ENCODE assay signal across 1 cellular context in the genomic region with DNA sequence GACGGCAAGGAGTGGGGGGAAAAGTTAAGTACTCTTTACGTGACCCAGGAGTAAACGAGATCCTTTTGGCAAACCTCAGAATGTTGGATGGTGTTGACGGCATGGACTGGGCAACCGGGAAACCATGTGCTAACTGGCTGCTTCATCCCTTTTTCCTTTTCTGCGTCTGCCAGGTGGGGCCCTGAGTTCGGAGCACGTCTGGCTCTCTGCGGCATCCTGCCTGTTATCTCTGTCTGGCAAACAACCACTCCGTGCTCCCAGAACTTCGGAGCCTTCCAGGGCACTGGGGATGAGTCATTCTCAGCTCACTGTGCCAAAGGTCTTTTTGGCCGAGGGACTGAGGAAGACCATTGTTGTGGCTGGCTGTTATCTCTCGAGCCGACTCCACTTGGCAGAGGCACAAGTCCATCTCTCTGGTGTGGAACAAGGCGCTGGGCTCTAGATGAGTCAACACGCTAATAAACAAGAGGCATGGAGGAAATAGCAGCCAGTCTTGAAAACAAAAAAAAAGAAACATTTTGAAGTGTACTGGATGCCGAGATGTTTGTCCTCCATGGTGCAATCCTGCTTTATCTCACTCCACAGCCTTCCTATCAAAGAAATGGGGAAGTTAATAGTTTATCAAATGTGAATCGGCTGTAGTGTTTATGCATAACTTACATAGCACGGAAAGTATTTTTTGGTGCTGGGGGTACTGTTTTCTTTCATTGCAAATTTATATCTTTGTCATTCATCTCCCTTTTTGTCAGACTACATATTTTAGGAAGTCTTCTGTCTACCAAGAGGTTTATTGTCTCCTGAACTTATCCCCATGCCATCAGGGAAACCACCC.
TF ChIP-seq lines count a peak whose summit lies in the region.

No MANE protein-coding gene starts in this region.

TF ChIP-seq in HepG2, 621 proteins besides CTCF, POLR2A, EP300 and RAD21 (continued from another document and continues in another):
- TF ChIP-seq, protein P1, sequence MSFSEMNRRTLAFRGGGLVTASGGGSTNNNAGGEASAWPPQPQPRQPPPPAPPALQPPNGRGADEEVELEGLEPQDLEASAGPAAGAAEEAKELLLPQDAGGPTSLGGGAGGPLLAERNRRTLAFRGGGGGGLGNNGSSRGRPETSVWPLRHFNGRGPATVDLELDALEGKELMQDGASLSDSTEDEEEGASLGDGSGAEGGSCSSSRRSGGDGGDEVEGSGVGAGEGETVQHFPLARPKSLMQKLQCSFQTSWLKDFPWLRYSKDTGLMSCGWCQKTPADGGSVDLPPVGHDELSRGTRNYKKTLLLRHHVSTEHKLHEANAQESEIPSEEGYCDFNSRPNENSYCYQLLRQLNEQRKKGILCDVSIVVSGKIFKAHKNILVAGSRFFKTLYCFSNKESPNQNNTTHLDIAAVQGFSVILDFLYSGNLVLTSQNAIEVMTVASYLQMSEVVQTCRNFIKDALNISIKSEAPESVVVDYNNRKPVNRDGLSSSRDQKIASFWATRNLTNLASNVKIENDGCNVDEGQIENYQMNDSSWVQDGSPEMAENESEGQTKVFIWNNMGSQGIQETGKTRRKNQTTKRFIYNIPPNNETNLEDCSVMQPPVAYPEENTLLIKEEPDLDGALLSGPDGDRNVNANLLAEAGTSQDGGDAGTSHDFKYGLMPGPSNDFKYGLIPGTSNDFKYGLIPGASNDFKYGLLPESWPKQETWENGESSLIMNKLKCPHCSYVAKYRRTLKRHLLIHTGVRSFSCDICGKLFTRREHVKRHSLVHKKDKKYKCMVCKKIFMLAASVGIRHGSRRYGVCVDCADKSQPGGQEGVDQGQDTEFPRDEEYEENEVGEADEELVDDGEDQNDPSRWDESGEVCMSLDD (CRISPR knock-in tag; IDR thresholded peaks at IDR 0.05; ENCODE audit: borderline replicate concordance) = no peak; the same call in 1 of the 2 replicates
- TF ChIP-seq TARDBP (CRISPR knock-in tag; IDR thresholded peaks at IDR 0.05) = peak; percentile 98
- peak; percentile 89; the same call in 1 of the 2 replicates for TF ChIP-seq ARNT2 (CRISPR knock-in tag; IDR thresholded peaks at IDR 0.05; ENCODE audit: low read depth)
- TF ChIP-seq, protein P2, sequence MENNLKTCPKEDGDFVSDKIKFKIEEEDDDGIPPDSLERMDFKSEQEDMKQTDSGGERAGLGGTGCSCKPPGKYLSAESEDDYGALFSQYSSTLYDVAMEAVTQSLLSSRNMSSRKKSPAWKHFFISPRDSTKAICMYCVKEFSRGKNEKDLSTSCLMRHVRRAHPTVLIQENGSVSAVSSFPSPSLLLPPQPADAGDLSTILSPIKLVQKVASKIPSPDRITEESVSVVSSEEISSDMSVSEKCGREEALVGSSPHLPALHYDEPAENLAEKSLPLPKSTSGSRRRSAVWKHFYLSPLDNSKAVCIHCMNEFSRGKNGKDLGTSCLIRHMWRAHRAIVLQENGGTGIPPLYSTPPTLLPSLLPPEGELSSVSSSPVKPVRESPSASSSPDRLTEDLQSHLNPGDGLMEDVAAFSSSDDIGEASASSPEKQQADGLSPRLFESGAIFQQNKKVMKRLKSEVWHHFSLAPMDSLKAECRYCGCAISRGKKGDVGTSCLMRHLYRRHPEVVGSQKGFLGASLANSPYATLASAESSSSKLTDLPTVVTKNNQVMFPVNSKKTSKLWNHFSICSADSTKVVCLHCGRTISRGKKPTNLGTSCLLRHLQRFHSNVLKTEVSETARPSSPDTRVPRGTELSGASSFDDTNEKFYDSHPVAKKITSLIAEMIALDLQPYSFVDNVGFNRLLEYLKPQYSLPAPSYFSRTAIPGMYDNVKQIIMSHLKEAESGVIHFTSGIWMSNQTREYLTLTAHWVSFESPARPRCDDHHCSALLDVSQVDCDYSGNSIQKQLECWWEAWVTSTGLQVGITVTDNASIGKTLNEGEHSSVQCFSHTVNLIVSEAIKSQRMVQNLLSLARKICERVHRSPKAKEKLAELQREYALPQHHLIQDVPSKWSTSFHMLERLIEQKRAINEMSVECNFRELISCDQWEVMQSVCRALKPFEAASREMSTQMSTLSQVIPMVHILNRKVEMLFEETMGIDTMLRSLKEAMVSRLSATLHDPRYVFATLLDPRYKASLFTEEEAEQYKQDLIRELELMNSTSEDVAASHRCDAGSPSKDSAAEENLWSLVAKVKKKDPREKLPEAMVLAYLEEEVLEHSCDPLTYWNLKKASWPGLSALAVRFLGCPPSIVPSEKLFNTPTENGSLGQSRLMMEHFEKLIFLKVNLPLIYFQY (CRISPR knock-in tag; IDR thresholded peaks at IDR 0.05; ENCODE audit: borderline replicate concordance) = no peak
- TF ChIP-seq POLR2G (IDR thresholded peaks at IDR 0.05; ENCODE audit: low read depth, low read length) = peak; percentile 52
- TF ChIP-seq SOX6 (IDR thresholded peaks at IDR 0.05) = no peak
- peak; percentile 100 for TF ChIP-seq SOX6 (CRISPR knock-in tag; IDR thresholded peaks at IDR 0.05)
- TF ChIP-seq SP4 (CRISPR knock-in tag; IDR thresholded peaks at IDR 0.05) = peak; percentile 67; the same call in 1 of the 2 replicates
- TF ChIP-seq, protein P3, sequence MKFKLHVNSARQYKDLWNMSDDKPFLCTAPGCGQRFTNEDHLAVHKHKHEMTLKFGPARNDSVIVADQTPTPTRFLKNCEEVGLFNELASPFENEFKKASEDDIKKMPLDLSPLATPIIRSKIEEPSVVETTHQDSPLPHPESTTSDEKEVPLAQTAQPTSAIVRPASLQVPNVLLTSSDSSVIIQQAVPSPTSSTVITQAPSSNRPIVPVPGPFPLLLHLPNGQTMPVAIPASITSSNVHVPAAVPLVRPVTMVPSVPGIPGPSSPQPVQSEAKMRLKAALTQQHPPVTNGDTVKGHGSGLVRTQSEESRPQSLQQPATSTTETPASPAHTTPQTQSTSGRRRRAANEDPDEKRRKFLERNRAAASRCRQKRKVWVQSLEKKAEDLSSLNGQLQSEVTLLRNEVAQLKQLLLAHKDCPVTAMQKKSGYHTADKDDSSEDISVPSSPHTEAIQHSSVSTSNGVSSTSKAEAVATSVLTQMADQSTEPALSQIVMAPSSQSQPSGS (CRISPR knock-in tag; IDR thresholded peaks at IDR 0.05) = peak; percentile 92
- TF ChIP-seq, protein P4, sequence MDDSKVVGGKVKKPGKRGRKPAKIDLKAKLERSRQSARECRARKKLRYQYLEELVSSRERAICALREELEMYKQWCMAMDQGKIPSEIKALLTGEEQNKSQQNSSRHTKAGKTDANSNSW (CRISPR knock-in tag; IDR thresholded peaks at IDR 0.05; ENCODE audit: borderline replicate concordance) = no peak
- TF ChIP-seq ZNF816 (CRISPR knock-in tag; IDR thresholded peaks at IDR 0.05; ENCODE audit: borderline replicate concordance) = no peak; the same call in 1 of the 2 replicates
- TF ChIP-seq, protein P5, sequence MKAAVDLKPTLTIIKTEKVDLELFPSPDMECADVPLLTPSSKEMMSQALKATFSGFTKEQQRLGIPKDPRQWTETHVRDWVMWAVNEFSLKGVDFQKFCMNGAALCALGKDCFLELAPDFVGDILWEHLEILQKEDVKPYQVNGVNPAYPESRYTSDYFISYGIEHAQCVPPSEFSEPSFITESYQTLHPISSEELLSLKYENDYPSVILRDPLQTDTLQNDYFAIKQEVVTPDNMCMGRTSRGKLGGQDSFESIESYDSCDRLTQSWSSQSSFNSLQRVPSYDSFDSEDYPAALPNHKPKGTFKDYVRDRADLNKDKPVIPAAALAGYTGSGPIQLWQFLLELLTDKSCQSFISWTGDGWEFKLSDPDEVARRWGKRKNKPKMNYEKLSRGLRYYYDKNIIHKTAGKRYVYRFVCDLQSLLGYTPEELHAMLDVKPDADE (CRISPR knock-in tag; IDR thresholded peaks at IDR 0.05) = no peak
- no peak for TF ChIP-seq HNRNPH1 (optimal IDR thresholded peaks at IDR 0.05; ENCODE audit: low read depth, low read length)
- TF ChIP-seq ZNF660 (CRISPR knock-in tag; IDR thresholded peaks at IDR 0.05; ENCODE audit: borderline replicate concordance, low read depth) = no peak
- peak; percentile 93 for TF ChIP-seq MEF2D (CRISPR knock-in tag; IDR thresholded peaks at IDR 0.05)
- no peak for TF ChIP-seq GTF3A (CRISPR knock-in tag; conservative IDR thresholded peaks at IDR 0.05)
- TF ChIP-seq CCAR2 (optimal IDR thresholded peaks at IDR 0.05; ENCODE audit: low read depth, low read length) = peak; percentile 42
- TF ChIP-seq, protein P6, sequence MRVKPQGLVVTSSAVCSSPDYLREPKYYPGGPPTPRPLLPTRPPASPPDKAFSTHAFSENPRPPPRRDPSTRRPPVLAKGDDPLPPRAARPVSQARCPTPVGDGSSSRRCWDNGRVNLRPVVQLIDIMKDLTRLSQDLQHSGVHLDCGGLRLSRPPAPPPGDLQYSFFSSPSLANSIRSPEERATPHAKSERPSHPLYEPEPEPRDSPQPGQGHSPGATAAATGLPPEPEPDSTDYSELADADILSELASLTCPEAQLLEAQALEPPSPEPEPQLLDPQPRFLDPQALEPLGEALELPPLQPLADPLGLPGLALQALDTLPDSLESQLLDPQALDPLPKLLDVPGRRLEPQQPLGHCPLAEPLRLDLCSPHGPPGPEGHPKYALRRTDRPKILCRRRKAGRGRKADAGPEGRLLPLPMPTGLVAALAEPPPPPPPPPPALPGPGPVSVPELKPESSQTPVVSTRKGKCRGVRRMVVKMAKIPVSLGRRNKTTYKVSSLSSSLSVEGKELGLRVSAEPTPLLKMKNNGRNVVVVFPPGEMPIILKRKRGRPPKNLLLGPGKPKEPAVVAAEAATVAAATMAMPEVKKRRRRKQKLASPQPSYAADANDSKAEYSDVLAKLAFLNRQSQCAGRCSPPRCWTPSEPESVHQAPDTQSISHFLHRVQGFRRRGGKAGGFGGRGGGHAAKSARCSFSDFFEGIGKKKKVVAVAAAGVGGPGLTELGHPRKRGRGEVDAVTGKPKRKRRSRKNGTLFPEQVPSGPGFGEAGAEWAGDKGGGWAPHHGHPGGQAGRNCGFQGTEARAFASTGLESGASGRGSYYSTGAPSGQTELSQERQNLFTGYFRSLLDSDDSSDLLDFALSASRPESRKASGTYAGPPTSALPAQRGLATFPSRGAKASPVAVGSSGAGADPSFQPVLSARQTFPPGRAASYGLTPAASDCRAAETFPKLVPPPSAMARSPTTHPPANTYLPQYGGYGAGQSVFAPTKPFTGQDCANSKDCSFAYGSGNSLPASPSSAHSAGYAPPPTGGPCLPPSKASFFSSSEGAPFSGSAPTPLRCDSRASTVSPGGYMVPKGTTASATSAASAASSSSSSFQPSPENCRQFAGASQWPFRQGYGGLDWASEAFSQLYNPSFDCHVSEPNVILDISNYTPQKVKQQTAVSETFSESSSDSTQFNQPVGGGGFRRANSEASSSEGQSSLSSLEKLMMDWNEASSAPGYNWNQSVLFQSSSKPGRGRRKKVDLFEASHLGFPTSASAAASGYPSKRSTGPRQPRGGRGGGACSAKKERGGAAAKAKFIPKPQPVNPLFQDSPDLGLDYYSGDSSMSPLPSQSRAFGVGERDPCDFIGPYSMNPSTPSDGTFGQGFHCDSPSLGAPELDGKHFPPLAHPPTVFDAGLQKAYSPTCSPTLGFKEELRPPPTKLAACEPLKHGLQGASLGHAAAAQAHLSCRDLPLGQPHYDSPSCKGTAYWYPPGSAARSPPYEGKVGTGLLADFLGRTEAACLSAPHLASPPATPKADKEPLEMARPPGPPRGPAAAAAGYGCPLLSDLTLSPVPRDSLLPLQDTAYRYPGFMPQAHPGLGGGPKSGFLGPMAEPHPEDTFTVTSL (CRISPR knock-in tag; IDR thresholded peaks at IDR 0.05; ENCODE audit: borderline replicate concordance) = peak; percentile 98
- peak; percentile 92 for TF ChIP-seq FOXK2 (IDR thresholded peaks at IDR 0.05)
- TF ChIP-seq, protein P7, sequence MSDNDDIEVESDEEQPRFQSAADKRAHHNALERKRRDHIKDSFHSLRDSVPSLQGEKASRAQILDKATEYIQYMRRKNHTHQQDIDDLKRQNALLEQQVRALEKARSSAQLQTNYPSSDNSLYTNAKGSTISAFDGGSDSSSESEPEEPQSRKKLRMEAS (IDR thresholded peaks at IDR 0.05) = peak; percentile 97
- TF ChIP-seq MAZ (IDR thresholded peaks at IDR 0.05; ENCODE audit: borderline replicate concordance, low read depth, low read length) = no peak
- peak; percentile 67; the same call in 1 of the 2 replicates for TF ChIP-seq MAZ (CRISPR knock-in tag; IDR thresholded peaks at IDR 0.05; ENCODE audit: low read depth)
- TF ChIP-seq MTF2 (CRISPR knock-in tag; IDR thresholded peaks at IDR 0.05; ENCODE audit: borderline replicate concordance) = peak; percentile 77; the same call in 1 of the 2 replicates
- TF ChIP-seq ZNF317 (CRISPR knock-in tag; IDR thresholded peaks at IDR 0.05) = peak; percentile 70; the same call in 1 of the 2 replicates
- 0 out of 2 replicates have a peak, but pooled peaks have one; percentile 57 for TF ChIP-seq TOPORS (CRISPR knock-in tag; IDR thresholded peaks at IDR 0.05)
- TF ChIP-seq, protein P8, sequence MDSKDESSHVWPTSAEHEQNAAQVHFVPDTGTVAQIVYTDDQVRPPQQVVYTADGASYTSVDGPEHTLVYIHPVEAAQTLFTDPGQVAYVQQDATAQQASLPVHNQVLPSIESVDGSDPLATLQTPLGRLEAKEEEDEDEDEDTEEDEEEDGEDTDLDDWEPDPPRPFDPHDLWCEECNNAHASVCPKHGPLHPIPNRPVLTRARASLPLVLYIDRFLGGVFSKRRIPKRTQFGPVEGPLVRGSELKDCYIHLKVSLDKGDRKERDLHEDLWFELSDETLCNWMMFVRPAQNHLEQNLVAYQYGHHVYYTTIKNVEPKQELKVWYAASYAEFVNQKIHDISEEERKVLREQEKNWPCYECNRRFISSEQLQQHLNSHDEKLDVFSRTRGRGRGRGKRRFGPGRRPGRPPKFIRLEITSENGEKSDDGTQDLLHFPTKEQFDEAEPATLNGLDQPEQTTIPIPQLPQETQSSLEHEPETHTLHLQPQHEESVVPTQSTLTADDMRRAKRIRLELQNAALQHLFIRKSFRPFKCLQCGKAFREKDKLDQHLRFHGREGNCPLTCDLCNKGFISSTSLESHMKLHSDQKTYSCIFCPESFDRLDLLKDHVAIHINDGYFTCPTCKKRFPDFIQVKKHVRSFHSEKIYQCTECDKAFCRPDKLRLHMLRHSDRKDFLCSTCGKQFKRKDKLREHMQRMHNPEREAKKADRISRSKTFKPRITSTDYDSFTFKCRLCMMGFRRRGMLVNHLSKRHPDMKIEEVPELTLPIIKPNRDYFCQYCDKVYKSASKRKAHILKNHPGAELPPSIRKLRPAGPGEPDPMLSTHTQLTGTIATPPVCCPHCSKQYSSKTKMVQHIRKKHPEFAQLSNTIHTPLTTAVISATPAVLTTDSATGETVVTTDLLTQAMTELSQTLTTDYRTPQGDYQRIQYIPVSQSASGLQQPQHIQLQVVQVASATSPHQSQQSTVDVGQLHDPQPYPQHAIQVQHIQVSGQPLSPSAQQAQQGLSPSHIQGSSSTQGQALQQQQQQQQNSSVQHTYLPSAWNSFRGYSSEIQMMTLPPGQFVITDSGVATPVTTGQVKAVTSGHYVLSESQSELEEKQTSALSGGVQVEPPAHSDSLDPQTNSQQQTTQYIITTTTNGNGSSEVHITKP (CRISPR knock-in tag; IDR thresholded peaks at IDR 0.05; ENCODE audit: low read depth) = peak; percentile 71; the same call in 1 of the 2 replicates
- no peak for TF ChIP-seq RFX5 (IDR thresholded peaks at IDR 0.05; ENCODE audit: low read depth, low read length)
- TF ChIP-seq, protein P9, sequence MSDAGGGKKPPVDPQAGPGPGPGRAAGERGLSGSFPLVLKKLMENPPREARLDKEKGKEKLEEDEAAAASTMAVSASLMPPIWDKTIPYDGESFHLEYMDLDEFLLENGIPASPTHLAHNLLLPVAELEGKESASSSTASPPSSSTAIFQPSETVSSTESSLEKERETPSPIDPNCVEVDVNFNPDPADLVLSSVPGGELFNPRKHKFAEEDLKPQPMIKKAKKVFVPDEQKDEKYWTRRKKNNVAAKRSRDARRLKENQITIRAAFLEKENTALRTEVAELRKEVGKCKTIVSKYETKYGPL (CRISPR knock-in tag; IDR thresholded peaks at IDR 0.05) = no peak
- peak; percentile 67; the same call in 1 of the 2 replicates for TF ChIP-seq THAP11 (CRISPR knock-in tag; IDR thresholded peaks at IDR 0.05)
- TF ChIP-seq ZNF83 (CRISPR knock-in tag; IDR thresholded peaks at IDR 0.05; ENCODE audit: borderline replicate concordance) = no peak
- peak; percentile 69; the same call in 1 of the 2 replicates for TF ChIP-seq ZBTB3 (CRISPR knock-in tag; IDR thresholded peaks at IDR 0.05; ENCODE audit: borderline replicate concordance, low read depth)
- TF ChIP-seq EEA1 (CRISPR knock-in tag; IDR thresholded peaks at IDR 0.05; ENCODE audit: borderline replicate concordance) = no peak
- TF ChIP-seq ZNF792 (CRISPR knock-in tag; IDR thresholded peaks at IDR 0.05) = peak; percentile 96
